10 cellular contexts compared by ENCODE assay signal in genomic region chr10:93463723-93464511, GRCh38. TPM values are rescaled to one million over a fixed set of nuclear protein-coding genes. Genes with fewer than 3 reads are reported as not detected.
DNase-seq lines count a peak whose midpoint lies in the region; ATAC-seq and TF ChIP-seq lines count a peak whose summit lies in the region.
"Had no signal": no experiment of that assay in that cellular context is flagged by ENCODE, and none has a peak within 500 bp of the region (broad histone marks: within the 10 kb centered on the region; RNA-seq: fewer than 3 reads in every experiment).

No MANE protein-coding gene starts in this region.

- H3K36me3 Mint-ChIP-seq in WTC11: no peaks in the 10 kb centered on the region

- H3K36me3 ChIP-seq in GM23248 (ENCODE audit: low read depth): peaks cover 12% of the 10 kb centered on the region; the same call in 1 of the 2 replicates
- peaks cover 0 to 5% of the 10 kb centered on the region in 2 donors for H3K36me3 ChIP-seq in gastroesophageal sphincter
- no peaks in the 10 kb centered on the region for H3K36me3 ChIP-seq in sigmoid colon

- H3K27me3 Mint-ChIP-seq in WTC11 (ENCODE audit: low read depth): no peaks in the 10 kb centered on the region

- intact Hi-C loops in sigmoid colon (cut with DNase I): loop anchor here (2.0 kb wide), 1 partner anchor 23 kb away; no protein-coding TSS in a partner anchor

- H3K9me3 Mint-ChIP-seq in WTC11: peaks cover 6% of the 10 kb centered on the region; the same call in 1 of the 2 replicates

- CTCF ChIA-PET in WTC11 (lab: Charles Lee): interaction anchor here (0.6 to 4.5 kb wide), 4 partner anchors 12 to 26 kb away, joined by 3 to 22 read pairs (median 4); partner anchors contain the start of gene MYOF

- peak overlapping the region; percentile 60; the same call in 1 of the 2 replicates for H3K27ac Mint-ChIP-seq in WTC11

- no peak overlapping the region for H3K4me3 Mint-ChIP-seq in WTC11

- WGBS in GM23248 (ENCODE audit: low coverage in 1 of 2, low lambda C conversion rate in 2 of 2, missing lambda C conversion rate in 2 of 2), 2 experiments: 6% methylated on average over 7 of the region's 7 CpGs
- 22 to 32% methylated on average over 6 to 7 of the region's 7 CpGs for WGBS in gastroesophageal sphincter (ENCODE audit: low coverage in 1 of 2), 2 donors
- 62 to 67% methylated on average over 7 of the region's 7 CpGs for WGBS in sigmoid colon, 2 donors

- no peak for TF ChIP-seq CTCF in WTC11 (IDR thresholded peaks at IDR 0.05)
- TF ChIP-seq CTCF in gastroesophageal sphincter (IDR thresholded peaks at IDR 0.05): no peak
- TF ChIP-seq CTCF in sigmoid colon (IDR thresholded peaks at IDR 0.05): no peak

- no peaks in the 10 kb centered on the region for H3K9me2 ChIP-seq in GM23248 (ENCODE audit: insufficient read depth)

- peak overlapping the region; percentile 85 for H3K9ac ChIP-seq in GM23248

- H3K4me3 ChIP-seq in GM23248 (peak overlapping the region; percentile 23), gastroesophageal sphincter (no peak overlapping the region), sigmoid colon (no peak overlapping the region)

- H3K27me3 ChIP-seq in GM23248 (replicated peaks; ENCODE audit: insufficient read depth) (no peaks in the 10 kb centered on the region), gastroesophageal sphincter (no peaks in the 10 kb centered on the region), sigmoid colon (no peaks in the 10 kb centered on the region)

- peak overlapping the region; percentile 68 for H3K4me2 ChIP-seq in GM23248 (ENCODE audit: unreplicated experiment)

- no peak for TF ChIP-seq EP300 in gastroesophageal sphincter (IDR thresholded peaks at IDR 0.05)
- TF ChIP-seq EP300 in sigmoid colon (IDR thresholded peaks at IDR 0.05): no peak

- H3F3A ChIP-seq in GM23248 (ENCODE audit: insufficient read depth): peaks cover 84% of the 10 kb centered on the region

- peaks cover 79% of the 10 kb centered on the region for H3K79me2 ChIP-seq in GM23248 (ENCODE audit: insufficient read depth)

- no peak overlapping the region for H2AFZ ChIP-seq in GM23248

- peaks cover 12% of the 10 kb centered on the region for H3K4me1 Mint-ChIP-seq in WTC11

- DNase-seq in GM23248: peak; percentile 89
- no peak for DNase-seq in WTC11 (ENCODE audit: low spot score)
- peak; percentile 85 for DNase-seq in sigmoid colon
- no peak for DNase-seq in SHP77 treated with DMSO at 0.1 percent for 48 hours (lab: John Stamatoyannopoulos, UW)
- no peak for DNase-seq in H4 (ENCODE audit: low spot score)
- DNase-seq in midbrain (lab: John Stamatoyannopoulos, UW): no peak
- no peak for DNase-seq in LoVo (ENCODE audit: low spot score)
- DNase-seq: Karpas-422, T-helper 9 cell had no signal

- TF ChIP-seq POLR2A in gastroesophageal sphincter (IDR thresholded peaks at IDR 0.05) (no peak), sigmoid colon (IDR thresholded peaks at IDR 0.05) (no peak)

- H4K20me1 ChIP-seq in GM23248 (ENCODE audit: insufficient read depth): no peaks in the 10 kb centered on the region

- H3K9me3 ChIP-seq in GM23248 (ENCODE audit: low read depth) (no peaks in the 10 kb centered on the region), gastroesophageal sphincter (no peaks in the 10 kb centered on the region), sigmoid colon (no peaks in the 10 kb centered on the region)

- H3K27ac ChIP-seq in GM23248 (peak overlapping the region; percentile 99), gastroesophageal sphincter (peak overlapping the region; percentile 86 to 95 (median 90)), sigmoid colon (peak overlapping the region; percentile 89 to 96 (median 92))

- peaks cover 88% of the 10 kb centered on the region for H3K4me1 ChIP-seq in GM23248 (ENCODE audit: insufficient read depth)
- H3K4me1 ChIP-seq in gastroesophageal sphincter: peaks cover 27 to 93% (median 62%) of the 10 kb centered on the region in 3 donors
- peaks cover 4 to 92% (median 86%) of the 10 kb centered on the region in 4 donors for H3K4me1 ChIP-seq in sigmoid colon

- POLR2A ChIA-PET in WTC11 (lab: Charles Lee): interaction anchor here (0.8 kb wide), 1 partner anchor 18 kb away, joined by 3 read pairs; no protein-coding TSS in a partner anchor

- ATAC-seq in WTC11: no peak
- peak; percentile 49 for ATAC-seq in gastroesophageal sphincter

- in situ Hi-C loops in GM23248 (cut with MboI): no loop called here

TF ChIP-seq in WTC11, 78 proteins besides CTCF, POLR2A, EP300 and RAD21:
- no peak for TF ChIP-seq ZNF121 (CRISPR knock-in tag; IDR thresholded peaks at IDR 0.05)
- no peak for TF ChIP-seq ZNF232 (CRISPR knock-in tag; IDR thresholded peaks at IDR 0.05)
- no peak for TF ChIP-seq ATF1 (CRISPR knock-in tag; IDR thresholded peaks at IDR 0.05)
- no peak for TF ChIP-seq ETV6 (CRISPR knock-in tag; IDR thresholded peaks at IDR 0.05)
- TF ChIP-seq STAT6 (CRISPR knock-in tag; conservative IDR thresholded peaks at IDR 0.05; ENCODE audit: low read depth): no peak
- TF ChIP-seq ZNF281 (CRISPR knock-in tag; IDR thresholded peaks at IDR 0.05): no peak
- no peak for TF ChIP-seq ZBTB21 (CRISPR knock-in tag; IDR thresholded peaks at IDR 0.05; ENCODE audit: borderline replicate concordance)
- no peak for TF ChIP-seq IRF1 (CRISPR knock-in tag; IDR thresholded peaks at IDR 0.05)
- TF ChIP-seq RELA (CRISPR knock-in tag; IDR thresholded peaks at IDR 0.05; ENCODE audit: borderline replicate concordance): no peak
- no peak for TF ChIP-seq KAT7 (CRISPR knock-in tag; IDR thresholded peaks at IDR 0.05; ENCODE audit: borderline replicate concordance)
- no peak for TF ChIP-seq JUN (CRISPR knock-in tag; IDR thresholded peaks at IDR 0.05)
- no peak for TF ChIP-seq ELF4 (CRISPR knock-in tag; IDR thresholded peaks at IDR 0.05; ENCODE audit: low read depth)
- TF ChIP-seq NFATC4 (CRISPR knock-in tag; IDR thresholded peaks at IDR 0.05): no peak

RNA-seq across cellular contexts. Expression of gene MYOF, which starts 18.2 kb away (rescaled TPM):
- total RNA-seq in GM23248 (2014; rRNA removed; shearing (Covaris generic)): 256 and 261 TPM in 2 replicates
- polyA plus RNA-seq in GM23248 (2016; fragmentation: Nextera tagmentation; extraction: Ambion mirVana): 93.0 and 101 TPM in 2 replicates
- total RNA-seq in WTC11 (2021): 1.4 to 2.2 TPM (median 1.8 TPM) in 3 replicates
- 100 to 1,000 TPM in 3 of 4 donors, 10 to 100 TPM in 1; 98.0 to 157 (median 126) TPM for total RNA-seq in gastroesophageal sphincter
- 10 to 100 TPM; 33.6 to 83.4 (median 70.2) TPM for total RNA-seq in sigmoid colon
- polyA plus RNA-seq in sigmoid colon: 10 to 100 TPM; 12.6 to 36.3 (median 18.5) TPM
- 30.2 and 31.1 TPM in 2 replicates for total RNA-seq in H4 (2014; rRNA removed; shearing (Covaris generic))

RNA-seq across cellular contexts. Expression of gene CEP55, which starts 32.5 kb away (rescaled TPM):
- total RNA-seq in GM23248 (2014; rRNA removed; shearing (Covaris generic)): 21.5 and 32.4 TPM in 2 replicates
- polyA plus RNA-seq in GM23248 (2016; fragmentation: Nextera tagmentation; extraction: Ambion mirVana): 14.9 and 16.8 TPM in 2 replicates
- 15.7 to 17.3 TPM (median 15.8 TPM) in 3 replicates for total RNA-seq in WTC11 (2021)
- total RNA-seq in gastroesophageal sphincter: 1 to 10 TPM in 1 of 4 donors, under 1 TPM in 2, not detected in 1; 0.13 to 3.6 (median 0.35) TPM
- 1 to 10 TPM in 2 of 4 donors, not detected in 2; 1.4 to 1.5 TPM for total RNA-seq in sigmoid colon
- 10 to 100 TPM in 1 of 3 donors, 1 to 10 TPM in 2; 1.8 to 18.2 (median 6.2) TPM for polyA plus RNA-seq in sigmoid colon
- total RNA-seq in H4 (2014; rRNA removed; shearing (Covaris generic)): 62.2 and 69.9 TPM in 2 replicates

Comparison
In these comparisons a context has a peak if more than half of its experiments do, and no peak if none do; other contexts are left out.
1. DNase-seq: peak in GM23248 (single experiment) and sigmoid colon (single experiment); none in WTC11 (single experiment), SHP77 treated with DMSO at 0.1 percent for 48 hours (single experiment), H4 (single experiment), midbrain (single experiment) and LoVo (single experiment).
2. Peak in every context shown above with its lines, with median percentiles within 50 percentile points of each other: H3K27ac ChIP-seq.